8 cellular contexts compared by ENCODE assay signal in genomic region chr17:4073983-4074830, GRCh38.
DNase-seq lines count a peak whose midpoint lies in the region; ATAC-seq, FAIRE-seq and TF ChIP-seq lines count a peak whose summit lies in the region.

No MANE protein-coding gene starts in this region.

- no peak for FAIRE-seq in H54 (lab: Jason Lieb, UNC)

- TF ChIP-seq POLR2A in H54 (IDR thresholded peaks at IDR 0.05; ENCODE audit: low read depth, low read length) = no peak

- ATAC-seq in GM18511 (IDR thresholded peaks at IDR 0.05; ENCODE audit: unreplicated experiment) (peak; percentile 95), HG02588 (IDR thresholded peaks at IDR 0.05; ENCODE audit: unreplicated experiment) (peak; percentile 91)

- DNase-seq in NOMO-1 treated with dmso at 0.1 percent for 144 hours (lab: John Stamatoyannopoulos, UW; ENCODE audit: unreplicated experiment) (peak; percentile 71), medulla oblongata (ENCODE audit: extremely low spot score) (peak; percentile 80), H54 (ENCODE audit: insufficient read length, low spot score) (no peak), EL (no peak), HCEC 1CT (no peak)
- no peak for DNase-seq in stimulated activated CD4-positive, alpha-beta T cell treated with anti-CD3 and anti-CD28 coated beads, Interleukin-4, amount 100 ng/mL, for 1 hour

Comparison
In these comparisons a context has a peak if more than half of its experiments do, and no peak if none do; other contexts are left out.
1. DNase-seq: peak in NOMO-1 treated with dmso at 0.1 percent for 144 hours (single experiment) and medulla oblongata (single experiment); none in H54 (single experiment), EL (single experiment), stimulated activated CD4-positive, alpha-beta T cell treated with anti-CD3 and anti-CD28 coated beads, Interleukin-4, amount 100 ng/mL, for 1 hour (single experiment) and HCEC 1CT (single experiment).